ENCODE assay signal across 26 cellular contexts in genomic region chr11:28011813-28012212, GRCh38.
"Had no signal": no experiment of that assay in that cellular context is flagged by ENCODE, and none has a peak within 500 bp of the region (broad histone marks: within the 10 kb centered on the region; RNA-seq: fewer than 3 reads in every experiment).

No MANE protein-coding gene starts in this region.

- ATAC-seq: activated CD4-positive, CD25-positive, alpha-beta regulatory T cell treated with anti-CD3 and anti-CD28 coated beads, Interleukin-2, amount 50 U/mL, for 24 hours; activated naive CD4-positive, alpha-beta T cell treated with anti-CD3 and anti-CD28 coated beads, Interleukin-2, amount 50 U/mL, for 72 hours; activated T-cell treated with anti-CD3 and anti-CD28 coated beads, Interleukin-2, amount 50 U/mL, for 4 hours; WTC11 had no signal

- H3K4me1 ChIP-seq: colonic mucosa had no signal

- H3K4me1 Mint-ChIP-seq: brain; central memory CD8-positive, alpha-beta T cell; WTC11 had no signal

- DNase-seq: activated CD4-positive, alpha-beta memory T cell treated with anti-CD3 and anti-CD28 coated beads for 36 hours; activated CD4-positive, alpha-beta T cell treated with anti-CD3 and anti-CD28 coated beads for 4 hours; activated CD4-positive, alpha-beta T cell treated with anti-CD3 and anti-CD28 coated beads, Interleukin-2, amount 50 U/mL, for 1 hour; activated CD8-positive, alpha-beta memory T cell treated with anti-CD3 and anti-CD28 coated beads, Interleukin-2, amount 50 U/mL, for 4 hours; activated gamma-delta T cell treated with Interleukin-2 at 50 U/mL for 16 hours; activated naive CD4-positive, alpha-beta T cell treated with anti-CD3 and anti-CD28 coated beads for 36 hours; activated T-cell treated with anti-CD3 and anti-CD28 coated beads for 4 hours; activated T-cell treated with anti-CD3 and anti-CD28 coated beads, Interleukin-2, amount 50 U/mL, for 4 hours; anterior cingulate cortex; colonic mucosa; KG1; MM.1S; NCI-H1092; NCI-H1436 treated with DMSO at 0.1 percent for 48 hours; NCI-H1694 treated with DMSO at 0.1 percent for 48 hours; NCI-H2029; NCI-H345; NCI-H524 treated with DMSO at 0.1 percent for 48 hours; Right ventricle myocardium superior; T1000 had no signal

- H3K36me3 Mint-ChIP-seq: activated CD4-positive, alpha-beta memory T cell treated with anti-CD3 and anti-CD28 coated beads for 36 hours; activated naive CD4-positive, alpha-beta T cell treated with anti-CD3 and anti-CD28 coated beads, Interleukin-2, amount 50 U/mL, for 72 hours; brain; WTC11 had no signal

- H3K4me3 Mint-ChIP-seq: activated CD4-positive, alpha-beta memory T cell treated with anti-CD3 and anti-CD28 coated beads for 36 hours; activated naive CD4-positive, alpha-beta T cell treated with anti-CD3 and anti-CD28 coated beads for 36 hours; activated T-cell treated with anti-CD3 and anti-CD28 coated beads, Interleukin-2, amount 50 U/mL, for 4 hours; activated T-helper 1 cell treated with anti-CD3 and anti-CD28 coated beads, Interleukin-12 subunit alpha, Interleukin-12 subunit beta, Interleukin-2, Interleukin-4 antibody, amounts not matched to agents 30 ng/mL and 10 ng/mL and 1 ng/mL, durations not matched to agents 14 hours and 24 hours and 36 hours; brain; central memory CD8-positive, alpha-beta T cell; WTC11 had no signal

- H3K27ac Mint-ChIP-seq: activated CD4-positive, alpha-beta memory T cell treated with anti-CD3 and anti-CD28 coated beads for 36 hours; activated naive CD4-positive, alpha-beta T cell treated with anti-CD3 and anti-CD28 coated beads for 36 hours; activated naive CD4-positive, alpha-beta T cell treated with anti-CD3 and anti-CD28 coated beads, Interleukin-2, amount 50 U/mL, for 72 hours; activated T-helper 1 cell treated with anti-CD3 and anti-CD28 coated beads, Interleukin-12 subunit alpha, Interleukin-12 subunit beta, Interleukin-2, Interleukin-4 antibody, amounts not matched to agents 30 ng/mL and 10 ng/mL and 1 ng/mL, durations not matched to agents 14 hours and 24 hours and 36 hours; brain; WTC11 had no signal

- H3K4me3 ChIP-seq: colonic mucosa had no signal

- H3K27me3 Mint-ChIP-seq: activated CD4-positive, alpha-beta memory T cell treated with anti-CD3 and anti-CD28 coated beads for 36 hours; brain; central memory CD8-positive, alpha-beta T cell had no signal

- H3K9me3 Mint-ChIP-seq: activated CD4-positive, alpha-beta memory T cell treated with anti-CD3 and anti-CD28 coated beads for 36 hours; activated naive CD4-positive, alpha-beta T cell treated with anti-CD3 and anti-CD28 coated beads for 36 hours; activated naive CD4-positive, alpha-beta T cell treated with anti-CD3 and anti-CD28 coated beads, Interleukin-2, amount 50 U/mL, for 72 hours; activated T-cell treated with anti-CD3 and anti-CD28 coated beads, Interleukin-2, amount 50 U/mL, for 4 hours; activated T-helper 1 cell treated with anti-CD3 and anti-CD28 coated beads, Interleukin-12 subunit alpha, Interleukin-12 subunit beta, Interleukin-2, Interleukin-4 antibody, amounts not matched to agents 30 ng/mL and 10 ng/mL and 1 ng/mL, durations not matched to agents 14 hours and 24 hours and 36 hours; brain; central memory CD8-positive, alpha-beta T cell; WTC11 had no signal

- H3K27ac ChIP-seq: colonic mucosa had no signal

- H3K9me3 ChIP-seq: colonic mucosa had no signal
